Comparison of ENCODE assay signal across 16 cellular contexts in genomic region chr4:87109945-87110344, GRCh38.
"Had no signal": no experiment of that assay in that cellular context is flagged by ENCODE, and none has a peak within 500 bp of the region (broad histone marks: within the 10 kb centered on the region; RNA-seq: fewer than 3 reads in every experiment).

No MANE protein-coding gene starts in this region.

- H3K9me3 ChIP-seq: spleen, upper lobe of right lung had no signal

- H3K27ac ChIP-seq: spleen, upper lobe of right lung had no signal

- H3K27me3 ChIP-seq: spleen, upper lobe of right lung had no signal

- ATAC-seq: activated CD4-positive, alpha-beta T cell treated with anti-CD3 and anti-CD28 coated beads for 36 hours; activated T-cell treated with anti-CD3 and anti-CD28 coated beads, Interleukin-2, amount 50 U/mL, for 72 hours; left lobe of liver; sciatic nerve; T-cell; upper lobe of right lung had no signal

- H3K4me3 ChIP-seq: spleen, upper lobe of right lung had no signal

- DNase-seq: activated B cell treated with CpG ODN at 0.5 μM for 24 hours; activated CD4-positive, alpha-beta memory T cell treated with anti-CD3 and anti-CD28 coated beads for 36 hours; activated CD4-positive, alpha-beta T cell treated with anti-CD3 and anti-CD28 coated beads for 36 hours; activated effector memory CD4-positive, alpha-beta T cell treated with Interleukin-2 at 50 U/mL for 16 hours; activated naive CD4-positive, alpha-beta T cell treated with anti-CD3 and anti-CD28 coated beads, Interleukin-2, amount 10 ng/mL, durations not matched to agents 7 days and 5 days; activated T-cell treated with anti-CD3 and anti-CD28 coated beads, Interleukin-2, amount 50 U/mL, for 72 hours; amygdala; effector CD4-positive, alpha-beta T cell; nephron progenitor cell; spleen; stimulated activated CD4-positive, alpha-beta T cell treated with anti-CD3 and anti-CD28 coated beads, Interleukin-4, amount 100 ng/mL, for 24 hours; stimulated activated naive CD4-positive, alpha-beta T cell treated with Interleukin-2 at 50 U/mL for 16 hours; T-cell; upper lobe of right lung had no signal
